9 cellular contexts compared by ENCODE assay signal in the genomic region with DNA sequence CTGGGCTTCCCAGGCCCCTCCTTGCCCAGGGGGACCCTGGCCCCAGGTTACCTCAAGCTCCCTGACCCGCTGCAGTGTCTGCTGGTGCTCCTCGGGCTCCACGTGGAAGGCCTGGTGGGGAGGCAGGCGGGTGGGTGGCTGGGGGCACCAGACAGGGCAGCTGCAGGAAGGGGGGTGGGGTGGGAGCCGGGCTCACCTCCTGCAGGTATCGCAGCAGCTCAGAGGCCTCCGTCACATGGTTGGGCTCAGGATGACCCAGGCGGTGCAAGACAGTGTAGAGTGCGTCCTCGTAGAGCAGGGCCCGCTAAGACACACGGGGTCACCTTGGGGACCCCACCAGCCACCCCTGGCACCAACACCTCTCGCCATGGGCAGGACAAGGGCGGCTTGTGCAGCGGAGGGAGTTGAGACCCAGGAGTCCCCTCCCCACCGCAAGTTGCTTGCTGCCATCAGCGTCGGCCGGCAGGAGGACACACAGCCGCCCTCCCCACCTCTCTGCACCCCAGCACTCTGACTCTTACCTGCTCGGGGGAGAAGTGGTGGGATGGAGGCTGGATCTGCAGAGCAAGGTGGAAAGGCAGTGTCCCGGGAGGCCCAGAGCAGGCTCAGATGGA. TPM values are rescaled to one million over a fixed set of nuclear protein-coding genes. Genes with fewer than 3 reads are reported as not detected.
A peak's percentile ranks its signal among the peaks of the same experiment; 100 is the strongest.
DNase-seq lines count a peak whose midpoint lies in the region; ATAC-seq and TF ChIP-seq lines count a peak whose summit lies in the region.
"Had no signal": no experiment of that assay in that cellular context is flagged by ENCODE, and none has a peak within 500 bp of the region (broad histone marks: within the 10 kb centered on the region; RNA-seq: fewer than 3 reads in every experiment).

No MANE protein-coding gene starts in this region.

- TF ChIP-seq EP300 in suprapubic skin (IDR thresholded peaks at IDR 0.05): no peak

- H3K4me3 ChIP-seq in right cardiac atrium (ENCODE audit: low read length) (peak overlapping the region; percentile 13), suprapubic skin (peak overlapping the region; percentile 37), SJCRH30 (no peak overlapping the region)

- H3K4me1 ChIP-seq in right cardiac atrium (ENCODE audit: control insufficient read depth, insufficient read depth, low read length) (peaks cover 12% of the 10 kb centered on the region), suprapubic skin (peaks cover 42% of the 10 kb centered on the region), SJCRH30 (peaks cover 17% of the 10 kb centered on the region; the same call in 1 of the 2 replicates)

- H3K27me3 ChIP-seq in right cardiac atrium (ENCODE audit: control insufficient read depth, insufficient read depth) (no peaks in the 10 kb centered on the region), suprapubic skin (no peaks in the 10 kb centered on the region), SJCRH30 (no peaks in the 10 kb centered on the region)

- no peak overlapping the region for H3K27ac ChIP-seq in right cardiac atrium (ENCODE audit: low read length)
- peak overlapping the region; percentile 86 for H3K27ac ChIP-seq in suprapubic skin
- no peak overlapping the region for H3K27ac ChIP-seq in SJCRH30

- no peak for TF ChIP-seq POLR2A in suprapubic skin (IDR thresholded peaks at IDR 0.05)

- no peak for TF ChIP-seq CTCF in suprapubic skin (IDR thresholded peaks at IDR 0.05)

- ATAC-seq in right cardiac atrium (no peak), GM21619 (IDR thresholded peaks at IDR 0.05; ENCODE audit: unreplicated experiment) (no peak)

- H3K9me3 ChIP-seq in right cardiac atrium (ENCODE audit: control insufficient read depth, low read length) (no peaks in the 10 kb centered on the region), suprapubic skin (no peaks in the 10 kb centered on the region), SJCRH30 (replicated peaks) (no peaks in the 10 kb centered on the region)

- DNase-seq in activated gamma-delta T cell treated with Interleukin-2 at 50 U/mL for 16 hours (peak; percentile 31), activated gamma-delta T cell (lab: John Stamatoyannopoulos, UW) (no peak), right cardiac atrium (no peak), suprapubic skin (ENCODE audit: low spot score in 2 of 2) (no peak), SJCRH30 (no peak), NCI-H226 (no peak)
- peak; percentile 48 for DNase-seq in activated T-cell treated with anti-CD3 and anti-CD28 coated beads, Interleukin-2, amount 50 U/mL, for 1 hour
- DNase-seq: amygdala had no signal

- intact Hi-C loops in right cardiac atrium (cut with DNase I): no loop called here

- H3K36me3 ChIP-seq in suprapubic skin: peaks cover 32% of the 10 kb centered on the region
- H3K36me3 ChIP-seq in SJCRH30: peaks cover 7% of the 10 kb centered on the region; the same call in 1 of the 2 replicates

- WGBS in right cardiac atrium: 84% methylated on average over 22 of the region's 22 CpGs
- 80% methylated on average over 9 of the region's 22 CpGs for WGBS in suprapubic skin

RNA-seq across cellular contexts. Expression of a gene that starts 1.1 kb away (rescaled TPM):
- total RNA-seq in right cardiac atrium (10 to 100 TPM; 12.6 to 30.4 (median 27.4) TPM), suprapubic skin (10 to 100 TPM in 1 of 4 donors, 1 to 10 TPM in 3; 5.2 to 21.0 (median 7.2) TPM)
- 18.8 TPM for polyA plus RNA-seq in right cardiac atrium
- 1.4 and 3.2 TPM in 2 replicates for total RNA-seq in SJCRH30 (2014; rRNA removed; shearing (Covaris generic))

RNA-seq across cellular contexts. Expression of a gene that starts 12.1 kb away (rescaled TPM):
- total RNA-seq in right cardiac atrium (100 to 1,000 TPM; 112 to 128 (median 118) TPM), suprapubic skin (10 to 100 TPM; 64.9 to 99.4 (median 76.9) TPM)
- polyA plus RNA-seq in right cardiac atrium: 109 TPM
- total RNA-seq in SJCRH30 (2014; rRNA removed; shearing (Covaris generic)): 36.3 and 38.3 TPM in 2 replicates

RNA-seq across cellular contexts. Expression of a gene that starts 35.3 kb away (rescaled TPM):
- total RNA-seq in right cardiac atrium (10 to 100 TPM; 24.1 to 25.9 (median 25.3) TPM), suprapubic skin (10 to 100 TPM; 22.8 to 43.1 (median 27.7) TPM)
- 19.2 TPM for polyA plus RNA-seq in right cardiac atrium
- total RNA-seq in SJCRH30 (2014; rRNA removed; shearing (Covaris generic)): 8.1 and 9.9 TPM in 2 replicates

RNA-seq across cellular contexts. Expression of a gene that starts 53.7 kb away (rescaled TPM):
- 10 to 100 TPM in 1 of 4 donors, 1 to 10 TPM in 3; 5.7 to 10.7 (median 7.7) TPM for total RNA-seq in right cardiac atrium
- 7.9 TPM for polyA plus RNA-seq in right cardiac atrium
- 10 to 100 TPM; 22.5 to 44.6 (median 32.1) TPM for total RNA-seq in suprapubic skin
- total RNA-seq in SJCRH30 (2014; rRNA removed; shearing (Covaris generic)): 7.4 and 7.9 TPM in 2 replicates

RNA-seq across cellular contexts. Expression of a gene that starts 58.5 kb away (rescaled TPM):
- total RNA-seq in right cardiac atrium (10 to 100 TPM; 18.2 to 22.5 (median 19.9) TPM), suprapubic skin (10 to 100 TPM; 27.8 to 68.2 (median 31.9) TPM)
- 20.8 TPM for polyA plus RNA-seq in right cardiac atrium
- 40.6 and 51.4 TPM in 2 replicates for total RNA-seq in SJCRH30 (2014; rRNA removed; shearing (Covaris generic))

Comparison
In these comparisons a context has a peak if more than half of its experiments do, and no peak if none do; other contexts are left out.
1. DNase-seq: peak in activated gamma-delta T cell treated with Interleukin-2 at 50 U/mL for 16 hours (single experiment) and activated T-cell treated with anti-CD3 and anti-CD28 coated beads, Interleukin-2, amount 50 U/mL, for 1 hour (single experiment); none in activated gamma-delta T cell (single experiment), right cardiac atrium (0 of 3), suprapubic skin (0 of 2), SJCRH30 (0 of 2) and NCI-H226 (single experiment).